In the genomic region with DNA sequence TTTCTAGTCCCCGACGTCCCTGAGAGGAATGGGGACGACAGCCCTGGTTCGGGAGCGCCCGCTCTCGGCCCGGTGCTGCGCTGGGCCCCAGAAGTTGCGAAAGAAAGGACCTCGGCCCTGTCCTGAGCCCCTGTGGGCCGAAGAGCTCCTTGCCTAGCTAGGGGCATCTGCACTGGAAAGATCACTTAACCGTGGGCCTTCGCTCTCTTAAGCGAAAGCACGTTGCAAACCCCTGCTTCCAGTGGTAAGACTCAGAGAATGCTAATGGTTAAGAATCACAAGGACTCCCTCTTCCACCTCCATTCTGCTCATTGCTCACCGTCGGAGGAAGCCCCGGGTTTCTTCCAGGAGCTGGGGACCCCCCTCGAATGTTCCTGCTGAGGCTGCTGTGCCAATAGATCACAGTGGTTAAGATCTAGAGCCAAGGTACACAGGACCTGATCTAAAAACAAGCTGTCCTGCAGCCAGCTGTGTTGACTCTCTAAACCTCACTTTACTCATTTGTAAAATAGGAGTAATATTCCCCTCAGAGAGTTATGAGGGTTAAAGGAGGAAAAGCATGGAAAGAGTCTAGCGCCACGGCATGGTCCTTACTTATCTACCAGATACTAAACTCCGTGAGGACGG, we compare ENCODE assay signal across 8 cellular contexts. TPM values are rescaled to one million over a fixed set of nuclear protein-coding genes. Genes with fewer than 3 reads are reported as not detected.
A peak's percentile ranks its signal among the peaks of the same experiment; 100 is the strongest.
DNase-seq lines count a peak whose midpoint lies in the region; ATAC-seq and TF ChIP-seq lines count a peak whose summit lies in the region.

No MANE protein-coding gene starts in this region.

- POLR2A ChIA-PET in AG04449 (lab: Yijun Ruan, JAX), result interaction anchor here (0.5 to 1.1 kb wide), 5 partner anchors 9 to 91 kb away, joined by 3 to 6 read pairs (median 3); no protein-coding TSS in a partner anchor

- CTCF ChIA-PET in AG04449 (lab: Yijun Ruan, JAX), result interaction anchor here (0.7 to 5.5 kb wide), 6 partner anchors 11 to 729 kb away, joined by 3 to 43 read pairs (median 4); no protein-coding TSS in a partner anchor

- H3K4me3 ChIP-seq in AG04449 (ENCODE audit: low read depth, low read length), result peak overlapping the region; percentile 89
- peak overlapping the region; percentile 80 to 92 for H3K4me3 ChIP-seq in gastroesophageal sphincter
- peak overlapping the region; percentile 84 to 98 (median 94) for H3K4me3 ChIP-seq in skeletal muscle tissue (ENCODE audit: low read length in 3 of 3)

- TF ChIP-seq EP300 in gastroesophageal sphincter (IDR thresholded peaks at IDR 0.05), result no peak

- peak; percentile 26 for ATAC-seq in GM21526 (IDR thresholded peaks at IDR 0.05; ENCODE audit: low FRiP score, unreplicated experiment)
- no peak for ATAC-seq in gastroesophageal sphincter
- ATAC-seq in HG03571 (IDR thresholded peaks at IDR 0.05; ENCODE audit: unreplicated experiment), result no peak

- DNase-seq in AG04449 (ENCODE audit: low read depth, low spot score) (no peak), mesenteric fat pad (ENCODE audit: low spot score) (no peak), NCI-H1436 treated with DMSO at 0.1 percent for 48 hours (lab: John Stamatoyannopoulos, UW) (no peak)

- TF ChIP-seq CTCF in AG04449 (IDR thresholded peaks at IDR 0.05; ENCODE audit: insufficient read depth, low read length, missing control alignments) (no peak), VCaP (conservative IDR thresholded peaks at IDR 0.05) (no peak), gastroesophageal sphincter (IDR thresholded peaks at IDR 0.05) (no peak)

- H3K36me3 ChIP-seq in gastroesophageal sphincter (peaks cover 0 to 36% of the 10 kb centered on the region in 2 donors), skeletal muscle tissue (ENCODE audit: control insufficient read depth in 3 of 3, insufficient read depth in 3 of 3, low read length in 3 of 3) (peaks cover 0 to 11% (median 4%) of the 10 kb centered on the region in 3 donors)

- no peak for TF ChIP-seq POLR2A in gastroesophageal sphincter (IDR thresholded peaks at IDR 0.05)

- H3K27me3 ChIP-seq in gastroesophageal sphincter, result no peaks in the 10 kb centered on the region
- H3K27me3 ChIP-seq in skeletal muscle tissue (ENCODE audit: control insufficient read depth in 3 of 3, insufficient read depth in 3 of 3, low read length in 3 of 3), result no peaks in the 10 kb centered on the region

- peaks cover 3 to 38% (median 11%) of the 10 kb centered on the region in 3 donors for H3K4me1 ChIP-seq in gastroesophageal sphincter
- peaks cover 7 to 23% (median 9%) of the 10 kb centered on the region in 3 donors for H3K4me1 ChIP-seq in skeletal muscle tissue (ENCODE audit: control insufficient read depth in 3 of 3, insufficient read depth in 3 of 3, low read length in 3 of 3)

- H3K27ac ChIP-seq in VCaP (peak overlapping the region; percentile 84), gastroesophageal sphincter (peak overlapping the region; percentile 81 to 95 (median 92)), skeletal muscle tissue (ENCODE audit: low read depth, low read length) (peak overlapping the region; percentile 95)

- H3K9me3 ChIP-seq in gastroesophageal sphincter (no peaks in the 10 kb centered on the region), skeletal muscle tissue (ENCODE audit: control insufficient read depth in 3 of 3, low read length in 3 of 3) (no peaks in the 10 kb centered on the region)

- peak overlapping the region; percentile 79 to 90 (median 89) for H3K9ac ChIP-seq in skeletal muscle tissue (ENCODE audit: low read depth in 1 of 3, low read length in 3 of 3)

- 6 to 38% methylated on average over 4 to 14 of the region's 24 CpGs for WGBS in gastroesophageal sphincter (ENCODE audit: low coverage in 1 of 2), 2 donors

RNA-seq across cellular contexts. Expression of gene VAMP3, which starts 0.7 kb away (rescaled TPM):
- total RNA-seq in gastroesophageal sphincter (100 to 1,000 TPM in 3 of 4 donors, 10 to 100 TPM in 1; 99.9 to 128 (median 112) TPM), skeletal muscle tissue (47.0 TPM), mesenteric fat pad (114 TPM)

RNA-seq across cellular contexts. Expression of gene PER3, which starts 12.3 kb away (rescaled TPM):
- total RNA-seq in gastroesophageal sphincter (10 to 100 TPM; 26.8 to 73.2 (median 43.4) TPM), skeletal muscle tissue (11.5 TPM), mesenteric fat pad (7.4 TPM)
